1 cellular context compared by ENCODE assay signal in the genomic region with DNA sequence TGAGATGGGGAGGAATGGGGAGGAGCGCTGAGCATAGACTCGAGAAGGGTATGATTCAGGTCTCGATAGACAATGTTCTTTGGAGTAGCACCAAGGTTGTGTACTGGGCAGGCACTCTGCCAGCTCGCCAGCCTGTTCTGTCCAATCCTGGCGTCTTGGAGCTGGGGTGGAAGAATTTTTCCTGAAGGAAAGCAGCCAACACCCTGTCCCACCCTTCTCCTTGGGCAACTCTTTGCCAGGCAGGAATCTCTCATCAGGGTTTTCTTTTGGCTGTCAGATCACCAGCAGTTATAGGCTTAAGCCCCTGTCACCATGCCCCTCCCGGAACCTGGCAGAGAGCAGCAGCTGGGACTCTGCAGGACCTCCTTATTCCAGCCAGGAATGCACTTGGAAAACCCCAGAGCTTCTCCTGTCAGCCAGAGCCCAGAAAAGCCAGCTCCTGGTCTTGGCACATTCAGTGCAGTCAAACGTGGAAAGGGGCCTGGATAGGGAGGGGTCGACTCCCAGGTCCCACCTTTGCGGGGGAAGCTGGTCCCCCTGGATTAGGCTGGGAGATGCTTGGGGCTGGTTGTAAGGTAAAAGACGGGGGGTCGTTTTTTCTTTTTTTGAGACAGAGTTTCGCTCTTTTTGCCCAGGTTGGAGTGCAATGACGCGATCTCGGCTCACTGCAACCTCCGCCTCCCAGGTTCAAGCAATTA.
TF ChIP-seq lines count a peak whose summit lies in the region.

No MANE protein-coding gene starts in this region.

TF ChIP-seq in GM12878, 131 proteins besides CTCF, POLR2A, EP300 and RAD21 (continued from another document):
- TF ChIP-seq EZH2 (IDR thresholded peaks at IDR 0.05; ENCODE audit: borderline replicate concordance, control insufficient read depth, low read depth, low read length) (no peak), BCLAF1 (IDR thresholded peaks at IDR 0.05) (no peak), TCF12 (IDR thresholded peaks at IDR 0.05; ENCODE audit: low read depth, low read length) (no peak), POLR2AphosphoS5 (IDR thresholded peaks at IDR 0.05; ENCODE audit: low read length) (no peak)
